Comparison of ENCODE assay signal across 11 cellular contexts in genomic region chr17:10683853-10684252, GRCh38. TPM values are rescaled to one million over a fixed set of nuclear protein-coding genes. Genes with fewer than 3 reads are reported as not detected.
DNase-seq lines count a peak whose midpoint lies in the region; ATAC-seq, FAIRE-seq and TF ChIP-seq lines count a peak whose summit lies in the region.
"Had no signal": no experiment of that assay in that cellular context is flagged by ENCODE, and none has a peak within 500 bp of the region (broad histone marks: within the 10 kb centered on the region; RNA-seq: fewer than 3 reads in every experiment).

No MANE protein-coding gene starts in this region.

- intact Hi-C loops in endothelial cell of umbilical vein (cut with micrococcal nuclease) = loop anchor here (1.0 kb wide), 1 partner anchor 38 kb away; no protein-coding TSS in a partner anchor

- POLR2A ChIA-PET in endothelial cell of umbilical vein (lab: Charles Lee) = no interaction called here

- peaks cover 15% of the 10 kb centered on the region for H3K79me2 ChIP-seq in endothelial cell of umbilical vein (ENCODE audit: control insufficient read depth, insufficient read depth, low read length)

- H3K36me3 ChIP-seq in endothelial cell of umbilical vein (ENCODE audit: control insufficient read depth in 2 of 2, extremely low read depth in 1 of 2, insufficient read depth in 2 of 2, low read length in 2 of 2) = peaks cover 10 to 22% of the 10 kb centered on the region in 2 experiments

- no peaks in the 10 kb centered on the region for H3K27me3 ChIP-seq in endothelial cell of umbilical vein (ENCODE audit: control insufficient read depth in 2 of 2, insufficient read depth in 2 of 2, low read length in 2 of 2)
- H3K27me3 ChIP-seq: SJCRH30 had no signal

- H3K9me1 ChIP-seq in endothelial cell of umbilical vein (replicated peaks; ENCODE audit: control insufficient read depth, extremely low read depth, insufficient read depth, low read length) = no peaks in the 10 kb centered on the region

- BruUV-seq in endothelial cell of umbilical vein (replicated peaks; lab: Mats Ljungman, UMichigan) = no TSS peak

- dilution Hi-C loops in endothelial cell of umbilical vein (cut with MboI; ENCODE audit: extremely low pct_ligation_motif_present, low sequenced_read_pairs) = no loop called here

- H3K9ac ChIP-seq in endothelial cell of umbilical vein (replicated peaks; ENCODE audit: extremely low read depth, insufficient read depth, low read length) = no peak overlapping the region

- FAIRE-seq in endothelial cell of umbilical vein (lab: Jason Lieb, UNC) = no peak
- FAIRE-seq: A204.1, colon had no signal

- DNase-seq in DMS 273 (lab: John Stamatoyannopoulos, UW; ENCODE audit: unreplicated experiment) = peak; percentile 34
- DNase-seq in DMS 273 treated with DMSO at 0.1 percent for 48 hours (lab: John Stamatoyannopoulos, UW) = no peak
- DNase-seq in NCI-H69 (lab: John Stamatoyannopoulos, UW) = peak; percentile 0
- peak; percentile 25 for DNase-seq in endothelial cell of umbilical vein (ENCODE audit: low read depth, low spot score)
- no peak for DNase-seq in retinal pigment epithelial cell (ENCODE audit: low read depth)
- no peak for DNase-seq in NK-92 treated with Interleukin-12 subunit alpha and Interleukin-12 subunit beta, amount 100 ng/mL, for 24 hours (lab: John Stamatoyannopoulos, UW)
- DNase-seq in anterior cingulate cortex (lab: John Stamatoyannopoulos, UW) = no peak

- H3K4me3 ChIP-seq in endothelial cell of umbilical vein (replicated peaks in 1 of 3; ENCODE audit: insufficient read depth in 1 of 3, low read depth in 1 of 3, low read length in 3 of 3) = no peak overlapping the region
- no peak overlapping the region for H3K4me3 ChIP-seq in retinal pigment epithelial cell (ENCODE audit: low read length)
- H3K4me3 ChIP-seq: SJCRH30 had no signal

- no peak overlapping the region for H2AFZ ChIP-seq in endothelial cell of umbilical vein (ENCODE audit: low read depth, low read length)

- CTCF ChIA-PET in endothelial cell of umbilical vein (lab: Charles Lee) = interaction anchor here (0.9 to 2.5 kb wide), 9 partner anchors 9 to 63 kb away, joined by 3 to 29 read pairs (median 6); partner anchors contain the start of genes ADPRM and SCO1

- TF ChIP-seq CTCF in endothelial cell of umbilical vein (IDR thresholded peaks at IDR 0.05; ENCODE audit: extremely low read depth in 1 of 2, insufficient read depth in 1 of 2, low read depth in 1 of 2, low read length in 2 of 2) (peak; percentile 31 to 42), retinal pigment epithelial cell (conservative IDR thresholded peaks at IDR 0.05; ENCODE audit: low read depth, low read length) (peak; percentile 59)

- no peaks in the 10 kb centered on the region for H3K9me3 ChIP-seq in endothelial cell of umbilical vein (replicated peaks; ENCODE audit: control insufficient read depth, insufficient read depth, low read length)
- H3K9me3 ChIP-seq: SJCRH30 had no signal

- H3K27ac ChIP-seq in endothelial cell of umbilical vein (ENCODE audit: insufficient read depth, low read depth, low read length) = no peak overlapping the region
- H3K27ac ChIP-seq: SJCRH30 had no signal

- no peak for ATAC-seq in HG03108 (IDR thresholded peaks at IDR 0.05; ENCODE audit: unreplicated experiment)

- no peak overlapping the region for H3K4me2 ChIP-seq in endothelial cell of umbilical vein (ENCODE audit: insufficient read depth, low read length)

- no peaks in the 10 kb centered on the region for H3K4me1 ChIP-seq in endothelial cell of umbilical vein (ENCODE audit: control insufficient read depth, extremely low read depth, insufficient read depth, low read length)
- H3K4me1 ChIP-seq: SJCRH30 had no signal

- no peaks in the 10 kb centered on the region for H4K20me1 ChIP-seq in endothelial cell of umbilical vein (replicated peaks; ENCODE audit: control insufficient read depth, extremely low read depth, insufficient read depth, low read length)

- TF ChIP-seq POLR2A in endothelial cell of umbilical vein (IDR thresholded peaks at IDR 0.05; ENCODE audit: low read depth, low read length) = no peak

TF ChIP-seq in endothelial cell of umbilical vein, 7 proteins besides CTCF, POLR2A, EP300 and RAD21:
- TF ChIP-seq POLR2AphosphoS5 (IDR thresholded peaks at IDR 0.05; ENCODE audit: insufficient read depth, low read depth, low read length) = no peak
- TF ChIP-seq GATA2 (IDR thresholded peaks at IDR 0.05; ENCODE audit: insufficient read depth, insufficient read length, low read depth, low read length) = no peak
- no peak for TF ChIP-seq MAX (IDR thresholded peaks at IDR 0.05; ENCODE audit: insufficient read depth, insufficient read length)
- TF ChIP-seq EZH2 (IDR thresholded peaks at IDR 0.05; ENCODE audit: borderline replicate concordance, low read depth, low read length, severe bottlenecking) = no peak
- TF ChIP-seq FOS (IDR thresholded peaks at IDR 0.05; ENCODE audit: borderline replicate concordance, insufficient read depth, low read length) = no peak
- no peak for TF ChIP-seq MYC (IDR thresholded peaks at IDR 0.05; ENCODE audit: low read depth, low read length)
- no peak for TF ChIP-seq JUN (IDR thresholded peaks at IDR 0.05; ENCODE audit: borderline replicate concordance, insufficient read depth, insufficient read length, low read depth)

RNA-seq across cellular contexts. Expression of gene SCO1, which starts 13.5 kb away (rescaled TPM):
- 28.0 and 30.8 TPM in 2 replicates for total RNA-seq in endothelial cell of umbilical vein
- polyA plus RNA-seq in endothelial cell of umbilical vein = 10.4 and 11.9 TPM in 2 replicates
- 13.3 TPM in 2 replicates for polyA plus RNA-seq in endothelial cell of umbilical vein (2011; cell fraction: cytosol; rRNA removed)
- 10.3 and 10.8 TPM in 2 replicates for polyA plus RNA-seq in endothelial cell of umbilical vein (2011; cell fraction: nucleus; rRNA removed)
- polyA plus RNA-seq in endothelial cell of umbilical vein (2012) = 27.1 and 29.7 TPM in 2 replicates
- 12.5 and 21.0 TPM in 2 replicates for polyA minus RNA-seq in endothelial cell of umbilical vein
- polyA minus RNA-seq in endothelial cell of umbilical vein (2011; cell fraction: cytosol; rRNA and poly(A)+ RNA removed) = 17.1 TPM
- 10.3 and 20.3 TPM in 2 replicates for polyA minus RNA-seq in endothelial cell of umbilical vein (2011; cell fraction: nucleus; rRNA and poly(A)+ RNA removed)

RNA-seq across cellular contexts. Expression of gene ADPRM, which starts 13.5 kb away (rescaled TPM):
- total RNA-seq in endothelial cell of umbilical vein = 7.6 and 7.9 TPM in 2 replicates
- 7.2 and 7.4 TPM in 2 replicates for polyA plus RNA-seq in endothelial cell of umbilical vein
- 9.0 and 9.9 TPM in 2 replicates for polyA plus RNA-seq in endothelial cell of umbilical vein (2011; cell fraction: cytosol; rRNA removed)
- polyA plus RNA-seq in endothelial cell of umbilical vein (2011; cell fraction: nucleus; rRNA removed) = 3.4 and 4.3 TPM in 2 replicates
- polyA plus RNA-seq in endothelial cell of umbilical vein (2012) = 12.9 and 14.0 TPM in 2 replicates
- polyA minus RNA-seq in endothelial cell of umbilical vein = 7.7 and 10.9 TPM in 2 replicates
- 2.2 TPM for polyA minus RNA-seq in endothelial cell of umbilical vein (2011; cell fraction: cytosol; rRNA and poly(A)+ RNA removed)
- polyA minus RNA-seq in endothelial cell of umbilical vein (2011; cell fraction: nucleus; rRNA and poly(A)+ RNA removed) = 5.0 and 5.8 TPM in 2 replicates

RNA-seq across cellular contexts. Expression of gene MYH3, which starts 26.7 kb away (rescaled TPM):
- 0.73 and 0.78 TPM in 2 replicates for total RNA-seq in endothelial cell of umbilical vein
- 0.08 and 0.65 TPM in 2 replicates for polyA plus RNA-seq in endothelial cell of umbilical vein
- polyA plus RNA-seq in endothelial cell of umbilical vein (2011; cell fraction: cytosol; rRNA removed) = 0.14 and 0.21 TPM in 2 replicates
- polyA plus RNA-seq in endothelial cell of umbilical vein (2011; cell fraction: nucleus; rRNA removed) = 2.2 and 2.7 TPM in 2 replicates
- polyA plus RNA-seq in endothelial cell of umbilical vein (2012) = 0.41 and 0.44 TPM in 2 replicates
- 0.13 and 0.78 TPM in 2 replicates for polyA minus RNA-seq in endothelial cell of umbilical vein
- not detected for polyA minus RNA-seq in endothelial cell of umbilical vein (2011; cell fraction: cytosol; rRNA and poly(A)+ RNA removed)
- 0.43 and 0.63 TPM in 2 replicates for polyA minus RNA-seq in endothelial cell of umbilical vein (2011; cell fraction: nucleus; rRNA and poly(A)+ RNA removed)

RNA-seq across cellular contexts. Expression of gene TMEM220, which starts 46.0 kb away (rescaled TPM):
- total RNA-seq in endothelial cell of umbilical vein = 10.4 and 11.2 TPM in 2 replicates
- polyA plus RNA-seq in endothelial cell of umbilical vein = 2.1 and 3.6 TPM in 2 replicates
- 1.4 and 1.6 TPM in 2 replicates for polyA plus RNA-seq in endothelial cell of umbilical vein (2011; cell fraction: cytosol; rRNA removed)
- 2.0 and 3.4 TPM in 2 replicates for polyA plus RNA-seq in endothelial cell of umbilical vein (2011; cell fraction: nucleus; rRNA removed)
- 5.0 and 8.0 TPM in 2 replicates for polyA plus RNA-seq in endothelial cell of umbilical vein (2012)
- 1.2 and 1.3 TPM in 2 replicates for polyA minus RNA-seq in endothelial cell of umbilical vein
- not detected for polyA minus RNA-seq in endothelial cell of umbilical vein (2011; cell fraction: cytosol; rRNA and poly(A)+ RNA removed)
- 0.96 and 1.3 TPM in 2 replicates for polyA minus RNA-seq in endothelial cell of umbilical vein (2011; cell fraction: nucleus; rRNA and poly(A)+ RNA removed)

Comparison
In these comparisons a context has a peak if more than half of its experiments do, and no peak if none do; other contexts are left out.
1. DNase-seq: peak in DMS 273 (single experiment), NCI-H69 (single experiment) and endothelial cell of umbilical vein (single experiment); none in DMS 273 treated with DMSO at 0.1 percent for 48 hours (single experiment), retinal pigment epithelial cell (single experiment), NK-92 treated with Interleukin-12 subunit alpha and Interleukin-12 subunit beta, amount 100 ng/mL, for 24 hours (single experiment) and anterior cingulate cortex (0 of 58).